In the genomic region with DNA sequence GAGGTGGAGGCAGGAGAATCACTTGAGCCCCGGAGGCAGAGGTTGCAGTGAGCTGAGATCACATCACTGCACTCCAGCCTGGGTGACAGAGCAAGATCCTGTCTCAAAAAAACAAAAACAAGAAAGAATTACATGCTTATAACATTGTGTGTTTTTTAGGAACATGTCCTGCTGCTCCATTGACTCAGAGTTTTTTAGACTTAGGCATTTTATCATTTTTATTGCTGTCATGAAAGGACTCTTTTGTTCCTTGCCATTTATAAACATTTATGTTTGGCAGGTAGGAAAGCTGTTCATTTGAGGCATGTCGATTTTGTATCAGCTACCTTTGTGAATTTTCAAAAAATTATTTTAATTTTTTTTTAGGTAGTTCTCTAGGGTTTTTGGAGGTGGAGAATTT, we compare ENCODE assay signal across 28 cellular contexts. TPM values are rescaled to one million over a fixed set of nuclear protein-coding genes. Genes with fewer than 3 reads are reported as not detected.
"Had no signal": no experiment of that assay in that cellular context is flagged by ENCODE, and none has a peak within 500 bp of the region (broad histone marks: within the 10 kb centered on the region; RNA-seq: fewer than 3 reads in every experiment).

No MANE protein-coding gene starts in this region.

- H3K27me3 ChIP-seq: dorsolateral prefrontal cortex, gastrocnemius medialis, neural progenitor cell, testis, upper lobe of left lung had no signal

- H3K27ac Mint-ChIP-seq: memory B cell; natural killer cell treated with Interleukin-12 subunit alpha and Interleukin-12 subunit beta and Interleukin-15 and Interleukin-18, amount 100 ng/mL, for 72 hours; neural progenitor cell; stimulated activated effector memory CD8-positive, alpha-beta T cell treated with anti-CD3 and anti-CD28 coated beads, Interleukin-12 subunit alpha, Interleukin-12 subunit beta, amount 100 ng/mL, for 72 hours had no signal

- H3K36me3 Mint-ChIP-seq: natural killer cell treated with Interleukin-12 subunit alpha and Interleukin-12 subunit beta and Interleukin-15 and Interleukin-18, amount 100 ng/mL, for 72 hours; stimulated activated effector memory CD8-positive, alpha-beta T cell treated with anti-CD3 and anti-CD28 coated beads, Interleukin-12 subunit alpha, Interleukin-12 subunit beta, amount 100 ng/mL, for 72 hours had no signal

- H3K9me3 ChIP-seq: gastrocnemius medialis, mucosa of descending colon, psoas muscle, testis, upper lobe of left lung had no signal

- H3K4me1 ChIP-seq: gastrocnemius medialis, testis, upper lobe of left lung had no signal

- H3K9me3 Mint-ChIP-seq: natural killer cell treated with Interleukin-12 subunit alpha and Interleukin-12 subunit beta and Interleukin-15 and Interleukin-18, amount 100 ng/mL, for 72 hours had no signal

- ATAC-seq: esophagus mucosa; gastrocnemius medialis; mucosa of descending colon; natural killer cell treated with Interleukin-12 subunit alpha and Interleukin-12 subunit beta and Interleukin-15 and Interleukin-18, amount 100 ng/mL, for 72 hours; psoas muscle; right cardiac atrium; stimulated activated effector memory CD8-positive, alpha-beta T cell treated with anti-CD3 and anti-CD28 coated beads, Interleukin-12 subunit alpha, Interleukin-12 subunit beta, amount 100 ng/mL, for 72 hours had no signal

- DNase-seq: dorsolateral prefrontal cortex; effector CD4-positive, alpha-beta T cell; foreskin fibroblast; gastrocnemius medialis; head of caudate nucleus; mucosa of descending colon; naive B cell; psoas muscle; right cardiac atrium; sigmoid colon; stimulated activated CD4-positive, alpha-beta T cell treated with anti-CD3 and anti-CD28 coated beads, Interleukin-2, amount 100 ng/mL, for 24 hours; stimulated activated CD4-positive, alpha-beta T cell treated with anti-CD3 and anti-CD28 coated beads, Interleukin-4, amount 100 ng/mL, for 24 hours; stimulated activated naive CD4-positive, alpha-beta T cell treated with Interleukin-2 at 50 U/mL for 16 hours; stomach; testis; tibial artery; upper lobe of left lung had no signal

- H3K36me3 ChIP-seq: gastrocnemius medialis, neural progenitor cell, sigmoid colon, stomach, tibial artery, upper lobe of left lung had no signal

- H3K27ac ChIP-seq: dorsolateral prefrontal cortex, epithelial cell of prostate, gastrocnemius medialis, neural progenitor cell, psoas muscle, sigmoid colon, stomach, testis, tibial artery, upper lobe of left lung had no signal

- H3K27me3 Mint-ChIP-seq: naive B cell had no signal

- H3K4me3 ChIP-seq: dorsolateral prefrontal cortex, gastrocnemius medialis, lung, mucosa of descending colon, neural progenitor cell, psoas muscle, sigmoid colon, stomach, testis, tibial artery, upper lobe of left lung had no signal

- H3K4me3 Mint-ChIP-seq: memory B cell; naive B cell; natural killer cell treated with Interleukin-12 subunit alpha and Interleukin-12 subunit beta and Interleukin-15 and Interleukin-18, amount 100 ng/mL, for 72 hours; neural progenitor cell; stimulated activated effector memory CD8-positive, alpha-beta T cell treated with anti-CD3 and anti-CD28 coated beads, Interleukin-12 subunit alpha, Interleukin-12 subunit beta, amount 100 ng/mL, for 72 hours had no signal

RNA-seq across cellular contexts. Expression of a gene that starts 20.3 kb away (rescaled TPM):
- total RNA-seq: esophagus mucosa; gastrocnemius medialis; glomerular endothelial cell; mucosa of descending colon; natural killer cell treated with Interleukin-12 subunit alpha and Interleukin-12 subunit beta and Interleukin-15 and Interleukin-18, amount 100 ng/mL, for 72 hours; osteoblast; psoas muscle; sigmoid colon; subcutaneous adipose tissue had no signal
- polyA plus RNA-seq: keratinocyte had no signal
